Comparison of ENCODE assay signal across 8 cellular contexts in genomic region chr5:146533260-146533857, GRCh38. TPM values are rescaled to one million over a fixed set of nuclear protein-coding genes. Genes with fewer than 3 reads are reported as not detected.
A peak's percentile ranks its signal among the peaks of the same experiment; 100 is the strongest.
DNase-seq lines count a peak whose midpoint lies in the region; ATAC-seq and TF ChIP-seq lines count a peak whose summit lies in the region.

No MANE protein-coding gene starts in this region.

- H4K8ac ChIP-seq in mesenchymal stem cell (ENCODE audit: low read length), result no peak overlapping the region

- H3K4me3 Mint-ChIP-seq in CD8-positive, alpha-beta memory T cell, result no peak overlapping the region
- no peak overlapping the region for H3K4me3 Mint-ChIP-seq in activated CD4-positive, alpha-beta T cell treated with anti-CD3 and anti-CD28 coated beads, Interleukin-2, amount 10 ng/mL, durations not matched to agents 7 days and 5 days

- TF ChIP-seq CTCF in dorsolateral prefrontal cortex (IDR thresholded peaks at IDR 0.05 in 54 of 56, conservative IDR thresholded peaks at IDR 0.05 in 2 of 56; ENCODE audit: low read depth in 1 of 56, partially characterized antibody in 56 of 56), result peak; percentile 57 to 88 (median 78)

- H3K4me1 ChIP-seq in CD8-positive, alpha-beta memory T cell (ENCODE audit: insufficient read depth, low read length), result no peaks in the 10 kb centered on the region
- H3K4me1 ChIP-seq in mesenchymal stem cell (ENCODE audit: control insufficient read depth, insufficient read depth, low read depth, low read length), result no peaks in the 10 kb centered on the region

- H3K27me3 ChIP-seq in CD8-positive, alpha-beta memory T cell (ENCODE audit: insufficient read depth, low read length, poor library complexity, severe bottlenecking), result no peaks in the 10 kb centered on the region
- H3K27me3 ChIP-seq in dorsolateral prefrontal cortex (no peaks in the 10 kb centered on the region), mesenchymal stem cell (ENCODE audit: control insufficient read depth in 1 of 2, insufficient read depth in 1 of 2, low read length in 2 of 2) (no peaks in the 10 kb centered on the region)

- POLR2A ChIA-PET in CD8-positive, alpha-beta memory T cell (lab: Charles Lee), result no interaction called here
- POLR2A ChIA-PET in activated CD4-positive, alpha-beta T cell treated with anti-CD3 and anti-CD28 coated beads, Interleukin-2, amount 10 ng/mL, durations not matched to agents 7 days and 5 days (lab: Charles Lee), result no interaction called here

- intact Hi-C loops in dorsolateral prefrontal cortex (cut with DNase I), result no loop called here

- no peak overlapping the region for H2AK5ac ChIP-seq in mesenchymal stem cell (ENCODE audit: low read length, severe bottlenecking)

- H4K91ac ChIP-seq in mesenchymal stem cell (ENCODE audit: low read length), result no peak overlapping the region

- no peaks in the 10 kb centered on the region for H3K79me1 ChIP-seq in mesenchymal stem cell (replicated peaks; ENCODE audit: low read length, poor library complexity, severe bottlenecking)

- no peak overlapping the region for H2AFZ ChIP-seq in mesenchymal stem cell (ENCODE audit: low read depth, low read length)

- H3K9ac ChIP-seq in mesenchymal stem cell (ENCODE audit: low read length), result no peak overlapping the region

- H3K27ac ChIP-seq in CD8-positive, alpha-beta memory T cell (ENCODE audit: low read depth, low read length), result no peak overlapping the region
- H3K27ac ChIP-seq in dorsolateral prefrontal cortex (no peak overlapping the region), mesenchymal stem cell (ENCODE audit: low read length, poor library complexity, severe bottlenecking) (no peak overlapping the region)

- CTCF ChIA-PET in CD8-positive, alpha-beta memory T cell (lab: Charles Lee), result interaction anchor here (0.5 to 3.8 kb wide), 13 partner anchors 9 to 666 kb away, joined by 3 to 33 read pairs (median 4); no protein-coding TSS in a partner anchor
- CTCF ChIA-PET in activated CD4-positive, alpha-beta T cell treated with anti-CD3 and anti-CD28 coated beads, Interleukin-2, amount 10 ng/mL, durations not matched to agents 7 days and 5 days (lab: Charles Lee), result interaction anchor here (0.6 to 1.7 kb wide), 13 partner anchors 9 to 883 kb away, joined by 3 to 9 read pairs (median 4); no protein-coding TSS in a partner anchor

- H3K4me2 ChIP-seq in mesenchymal stem cell (ENCODE audit: low read length, poor library complexity, severe bottlenecking), result no peak overlapping the region

- no peaks in the 10 kb centered on the region for H3K9me3 Mint-ChIP-seq in CD8-positive, alpha-beta memory T cell
- no peaks in the 10 kb centered on the region for H3K9me3 Mint-ChIP-seq in activated CD4-positive, alpha-beta T cell treated with anti-CD3 and anti-CD28 coated beads, Interleukin-2, amount 10 ng/mL, durations not matched to agents 7 days and 5 days

- peaks cover under 1 to 3% of the 10 kb centered on the region in 2 donors for H3K27me3 Mint-ChIP-seq in CD8-positive, alpha-beta memory T cell
- peaks cover 4% of the 10 kb centered on the region for H3K27me3 Mint-ChIP-seq in activated CD4-positive, alpha-beta T cell treated with anti-CD3 and anti-CD28 coated beads, Interleukin-2, amount 10 ng/mL, durations not matched to agents 7 days and 5 days

- H2BK5ac ChIP-seq in mesenchymal stem cell (ENCODE audit: low read depth, low read length, poor library complexity, severe bottlenecking), result no peak overlapping the region

- no peak overlapping the region for H3K4ac ChIP-seq in mesenchymal stem cell (ENCODE audit: low read depth in 1 of 2, low read length in 2 of 2)

- no peak overlapping the region for H3K14ac ChIP-seq in mesenchymal stem cell (ENCODE audit: low read length in 2 of 2)

- H3K9me3 ChIP-seq in CD8-positive, alpha-beta memory T cell (ENCODE audit: low read length), result no peaks in the 10 kb centered on the region
- H3K9me3 ChIP-seq in mesenchymal stem cell (ENCODE audit: control insufficient read depth, low read length), result no peaks in the 10 kb centered on the region

- WGBS in mesenchymal stem cell, result 7% methylated on average over 3 of the region's 7 CpGs

- peak; percentile 45 to 81 (median 51) for DNase-seq in CD8-positive, alpha-beta memory T cell
- peak; percentile 54 for DNase-seq in NCI-H510A treated with DMSO at 0.1 percent for 48 hours (lab: John Stamatoyannopoulos, UW)
- peak; percentile 86 for DNase-seq in activated CD4-positive, alpha-beta T cell treated with anti-CD3 and anti-CD28 coated beads, Interleukin-2, amount 10 ng/mL, durations not matched to agents 7 days and 5 days
- peak in 9 of 10 donors; percentile 52 to 85 (median 68) for DNase-seq in dorsolateral prefrontal cortex
- peak; percentile 69 for DNase-seq in mesenchymal stem cell
- peak; percentile 66 for DNase-seq in stimulated activated CD8-positive, alpha-beta memory T cell treated with anti-CD3 and anti-CD28 coated beads, Interleukin-2, amount 100 ng/mL, for 48 hours (ENCODE audit: low read depth in 2 of 2)

- no peak overlapping the region for H2BK15ac ChIP-seq in mesenchymal stem cell (ENCODE audit: low read depth, poor library complexity, severe bottlenecking)

- no peak overlapping the region for H3K4me3 ChIP-seq in CD8-positive, alpha-beta memory T cell (ENCODE audit: low read length)
- H3K4me3 ChIP-seq in dorsolateral prefrontal cortex, result no peak overlapping the region
- H3K4me3 ChIP-seq in mesenchymal stem cell (ENCODE audit: insufficient read depth in 1 of 2, low read depth in 1 of 2, low read length in 2 of 2), result no peak overlapping the region

- peak overlapping the region in 1 of 8 donors; percentile 78 for H3K27ac Mint-ChIP-seq in CD8-positive, alpha-beta memory T cell
- H3K27ac Mint-ChIP-seq in activated CD4-positive, alpha-beta T cell treated with anti-CD3 and anti-CD28 coated beads, Interleukin-2, amount 10 ng/mL, durations not matched to agents 7 days and 5 days, result no peak overlapping the region

- H3K23ac ChIP-seq in mesenchymal stem cell (ENCODE audit: low read length in 2 of 2), result no peak overlapping the region

- H3K36me3 Mint-ChIP-seq in CD8-positive, alpha-beta memory T cell, result no peaks in the 10 kb centered on the region
- H3K36me3 Mint-ChIP-seq in activated CD4-positive, alpha-beta T cell treated with anti-CD3 and anti-CD28 coated beads, Interleukin-2, amount 10 ng/mL, durations not matched to agents 7 days and 5 days (ENCODE audit: low read depth), result no peaks in the 10 kb centered on the region

- peaks cover 3 to 5% (median 4%) of the 10 kb centered on the region in 3 donors for H3K4me1 Mint-ChIP-seq in CD8-positive, alpha-beta memory T cell
- H3K4me1 Mint-ChIP-seq in activated CD4-positive, alpha-beta T cell treated with anti-CD3 and anti-CD28 coated beads, Interleukin-2, amount 10 ng/mL, durations not matched to agents 7 days and 5 days, result peaks cover 13% of the 10 kb centered on the region

- ATAC-seq in GM19395 (IDR thresholded peaks at IDR 0.05; ENCODE audit: unreplicated experiment) (peak; percentile 95), HG03442 (IDR thresholded peaks at IDR 0.05; ENCODE audit: unreplicated experiment) (peak; percentile 96)

- H2BK120ac ChIP-seq in mesenchymal stem cell (ENCODE audit: low read depth, low read length), result no peak overlapping the region

- H3K36me3 ChIP-seq in CD8-positive, alpha-beta memory T cell (ENCODE audit: insufficient read depth, low read length), result no peaks in the 10 kb centered on the region
- no peaks in the 10 kb centered on the region for H3K36me3 ChIP-seq in mesenchymal stem cell (ENCODE audit: control insufficient read depth in 1 of 2, insufficient read depth in 2 of 2, low read depth in 1 of 2, low read length in 2 of 2)

- H3K18ac ChIP-seq in mesenchymal stem cell (ENCODE audit: low read depth in 1 of 2, low read length in 2 of 2), result no peak overlapping the region

- no peak overlapping the region for H2BK12ac ChIP-seq in mesenchymal stem cell (ENCODE audit: low read length in 2 of 2)

RNA-seq across cellular contexts. Expression of gene GPR151, which starts 17.4 kb away (rescaled TPM):
- total RNA-seq in CD8-positive, alpha-beta memory T cell, result not detected
- polyA plus RNA-seq in CD8-positive, alpha-beta memory T cell, result not detected
- total RNA-seq in activated CD4-positive, alpha-beta T cell treated with anti-CD3 and anti-CD28 coated beads, Interleukin-2, amount 10 ng/mL, durations not matched to agents 7 days and 5 days, result not detected
- 1 to 10 TPM in 10 of 120 experiments, under 1 TPM in 105, not detected in 5; 0.18 to 1.4 (median 0.48) TPM for total RNA-seq in dorsolateral prefrontal cortex
- polyA plus RNA-seq in mesenchymal stem cell (2013, experiment 1 of 2), result not detected
- not detected for polyA plus RNA-seq in mesenchymal stem cell (2013, experiment 2 of 2)
